28 cellular contexts compared by ENCODE assay signal in genomic region chr11:2649400-2649799, GRCh38. TPM values are rescaled to one million over a fixed set of nuclear protein-coding genes. Genes with fewer than 3 reads are reported as not detected.
DNase-seq lines count a peak whose midpoint lies in the region; ATAC-seq, FAIRE-seq and TF ChIP-seq lines count a peak whose summit lies in the region.
"Had no signal": no experiment of that assay in that cellular context is flagged by ENCODE, and none has a peak within 500 bp of the region (broad histone marks: within the 10 kb centered on the region; RNA-seq: fewer than 3 reads in every experiment).

No MANE protein-coding gene starts in this region.

- H3K4me1 Mint-ChIP-seq in progenitor cell of endocrine pancreas (ENCODE audit: low read depth) = peaks cover under 1% of the 10 kb centered on the region
- H3K4me1 Mint-ChIP-seq: CD4-positive, CD25-positive, alpha-beta regulatory T cell; CD8-positive, alpha-beta memory T cell had no signal

- H3K79me2 ChIP-seq in HepG2 (ENCODE audit: insufficient read depth, low read length) = no peaks in the 10 kb centered on the region
- no peaks in the 10 kb centered on the region for H3K79me2 ChIP-seq in K562 (ENCODE audit: control insufficient read depth, insufficient read depth, low read length)
- H3K79me2 ChIP-seq in H1 (ENCODE audit: control insufficient read depth in 1 of 2, insufficient read depth in 2 of 2, low read length in 2 of 2) = no peaks in the 10 kb centered on the region

- H4K8ac ChIP-seq in H1 (ENCODE audit: extremely low read depth, insufficient read depth, low read length) = no peak overlapping the region

- H3K4me3 ChIP-seq in HepG2 (replicated peaks in 1 of 3; ENCODE audit: insufficient read depth in 1 of 3, low read depth in 2 of 3, low read length in 3 of 3) = no peak overlapping the region
- H3K4me3 ChIP-seq in right lobe of liver = no peak overlapping the region
- H3K4me3 ChIP-seq in K562 = no peak overlapping the region
- H3K4me3 ChIP-seq in H1 (ENCODE audit: extremely low read depth in 1 of 4, insufficient read depth in 2 of 4, low read depth in 3 of 4, low read length in 4 of 4) = no peak overlapping the region
- H3K4me3 ChIP-seq: A549, BLaER1, GM12878 had no signal

- H2BK120ac ChIP-seq in H1 (replicated peaks; ENCODE audit: low read depth, low read length) = no peak overlapping the region

- POLR2A ChIA-PET in HepG2 (lab: Yijun Ruan, JAX) (no interaction called here), K562 (lab: Yijun Ruan, JAX) (no interaction called here), H1 (lab: Charles Lee; ENCODE audit: partially characterized antibody) (no interaction called here)

- CTCF ChIA-PET in HepG2 (lab: Yijun Ruan, JAX; ENCODE audit: low intra/inter-chr PET ratio, low total read pairs) = no interaction called here
- CTCF ChIA-PET in K562 (lab: Yijun Ruan, JAX; ENCODE audit: low intra/inter-chr PET ratio) = no interaction called here
- CTCF ChIA-PET in H1 (lab: Charles Lee; ENCODE audit: partially characterized antibody) = no interaction called here

- DNase-seq in HepG2 (ENCODE audit: low spot score) = no peak
- DNase-seq in right lobe of liver = no peak
- DNase-seq in K562 (ENCODE audit: extremely low read depth in 1 of 4, low spot score in 3 of 4) = no peak
- DNase-seq in H1 (ENCODE audit: low read depth in 1 of 2, low spot score in 2 of 2) = no peak
- DNase-seq in progenitor cell of endocrine pancreas (ENCODE audit: low spot score, unreplicated experiment) = no peak
- DNase-seq in hippocampal formation (lab: John Stamatoyannopoulos, UW) = no peak
- no peak for DNase-seq in AG20443 (ENCODE audit: low spot score)
- DNase-seq: BE2C; C1 segment of cervical spinal cord; CD4-positive, alpha-beta memory T cell; CD4-positive, CD25-positive, alpha-beta regulatory T cell; CD8-positive, alpha-beta memory T cell; COR-L47; DMS 273 treated with DMSO at 0.1 percent for 48 hours; DMS153; DMS53; DMS79; DND-41; EL; GDM1 had no signal

- no peak overlapping the region for H3K4me2 ChIP-seq in HepG2 (ENCODE audit: low read depth, low read length)
- no peak overlapping the region for H3K4me2 ChIP-seq in K562 (ENCODE audit: insufficient read depth, low read length)
- H3K4me2 ChIP-seq in H1 (ENCODE audit: insufficient read depth in 1 of 2, low read depth in 2 of 2, low read length in 2 of 2) = no peak overlapping the region
- H3K4me2 ChIP-seq: A549, BLaER1 had no signal

- TF ChIP-seq POLR2A in HepG2 (IDR thresholded peaks at IDR 0.05; ENCODE audit: insufficient read depth in 1 of 2, low read depth in 2 of 2, low read length in 2 of 2) (0 out of 4 replicates have a peak, but pooled peaks of 1 of the 2 experiments have one; percentile 31), right lobe of liver (IDR thresholded peaks at IDR 0.05) (no peak), K562 (conservative IDR thresholded peaks at IDR 0.05) (no peak), H1 (IDR thresholded peaks at IDR 0.05; ENCODE audit: control extremely low read depth in 1 of 2, low read depth in 2 of 2, low read length in 2 of 2) (no peak)

- H3K18ac ChIP-seq in H1 (ENCODE audit: extremely low read depth, low read length) = no peak overlapping the region

- H3K27me3 Mint-ChIP-seq in progenitor cell of endocrine pancreas = no peaks in the 10 kb centered on the region
- H3K27me3 Mint-ChIP-seq: CD4-positive, alpha-beta memory T cell; CD4-positive, CD25-positive, alpha-beta regulatory T cell had no signal

- no peaks in the 10 kb centered on the region for H3K9me1 ChIP-seq in K562 (ENCODE audit: control insufficient read depth, insufficient read depth, low read length)

- peak overlapping the region; percentile 77 for H3K27ac Mint-ChIP-seq in progenitor cell of endocrine pancreas
- H3K27ac Mint-ChIP-seq: CD14-positive monocyte; CD4-positive, alpha-beta memory T cell; CD4-positive, CD25-positive, alpha-beta regulatory T cell; CD8-positive, alpha-beta memory T cell had no signal

- in situ Hi-C loops in HepG2 (cut with HindIII; ENCODE audit: extremely low pct_ligation_motif_present, low pct_unique_long_range_greater_than_20kb) (no loop called here), K562 (cut with MboI) (no loop called here)

- H2BK15ac ChIP-seq in H1 (ENCODE audit: low read length) = no peak overlapping the region

- H4K20me1 ChIP-seq in HepG2 (ENCODE audit: insufficient read depth, low read length) (no peaks in the 10 kb centered on the region; the same call in 1 of the 2 replicates), K562 (replicated peaks; ENCODE audit: control insufficient read depth, insufficient read depth, low read length) (no peaks in the 10 kb centered on the region), H1 (replicated peaks in 1 of 2; ENCODE audit: control insufficient read depth in 1 of 2, insufficient read depth in 2 of 2, low read length in 2 of 2) (no peaks in the 10 kb centered on the region)
- H4K20me1 ChIP-seq: BLaER1 had no signal

- FAIRE-seq in HepG2 (lab: Jason Lieb, UNC) = no peak
- no peak for FAIRE-seq in K562 (lab: Jason Lieb, UNC)
- FAIRE-seq in H1 (lab: Jason Lieb, UNC) = no peak
- FAIRE-seq: A549, GM12878, GM12892, GM18507 had no signal

- H3K4me3 Mint-ChIP-seq in progenitor cell of endocrine pancreas (ENCODE audit: low read depth) = no peak overlapping the region
- H3K4me3 Mint-ChIP-seq: CD14-positive monocyte; CD4-positive, alpha-beta memory T cell; CD8-positive, alpha-beta memory T cell had no signal

- H2AFZ ChIP-seq in HepG2 (ENCODE audit: low read length) (no peak overlapping the region), K562 (ENCODE audit: low read depth, low read length) (no peak overlapping the region), H1 (ENCODE audit: low read length) (no peak overlapping the region)

- no peaks in the 10 kb centered on the region for H3K23me2 ChIP-seq in H1 (ENCODE audit: low read depth, low read length)

- H3K36me3 ChIP-seq in HepG2 (replicated peaks in 1 of 2; ENCODE audit: control insufficient read depth in 1 of 2, insufficient read depth in 2 of 2, low read length in 2 of 2) (0 out of 5 replicates have a peak, but pooled peaks cover 1 to 4% of the 10 kb centered on the region in 2 experiments), right lobe of liver (no peaks in the 10 kb centered on the region), K562 (ENCODE audit: control insufficient read depth, insufficient read depth, low read length) (no peaks in the 10 kb centered on the region), H1 (ENCODE audit: control insufficient read depth in 2 of 4, insufficient read depth in 4 of 4, low read length in 3 of 4) (peaks cover 0 to 10% (median 0%) of the 10 kb centered on the region in 4 experiments; a peak in 3 of 8 replicates)
- H3K36me3 ChIP-seq: BE2C had no signal

- H3K56ac ChIP-seq in H1 (replicated peaks; ENCODE audit: insufficient read length, low read depth, low read length) = no peak overlapping the region

- no peak for ATAC-seq in HepG2
- no peak for ATAC-seq in right lobe of liver
- no peak for ATAC-seq in K562
- ATAC-seq in GM21423 (IDR thresholded peaks at IDR 0.05; ENCODE audit: unreplicated experiment) = no peak
- ATAC-seq: A549, GM12878 had no signal

- TF ChIP-seq EP300 in HepG2 (IDR thresholded peaks at IDR 0.05; ENCODE audit: low read depth in 2 of 2, low read length in 2 of 2) (no peak), HepG2 (CRISPR knock-in tag; IDR thresholded peaks at IDR 0.05; ENCODE audit: borderline replicate concordance) (no peak), K562 (IDR thresholded peaks at IDR 0.05; ENCODE audit: low read length) (no peak), H1 (IDR thresholded peaks at IDR 0.05; ENCODE audit: borderline replicate concordance in 1 of 2, low read depth in 2 of 2, low read length in 2 of 2) (no peak)

- H3K27ac ChIP-seq in HepG2 (ENCODE audit: extremely low read length, insufficient read depth, low read length) (no peak overlapping the region), right lobe of liver (no peak overlapping the region), K562 (ENCODE audit: extremely low read depth, low read depth, low read length) (no peak overlapping the region), H1 (ENCODE audit: low read depth, low read length) (no peak overlapping the region)
- H3K27ac ChIP-seq: 22Rv1, A549, BLaER1 had no signal

- H3K27me3 ChIP-seq in HepG2 (ENCODE audit: control insufficient read depth in 1 of 2, insufficient read depth in 2 of 2, low read length in 2 of 2) (no peaks in the 10 kb centered on the region), right lobe of liver (no peaks in the 10 kb centered on the region), K562 (ENCODE audit: control insufficient read depth in 2 of 2, insufficient read depth in 2 of 2, low read length in 2 of 2) (no peaks in the 10 kb centered on the region), H1 (replicated peaks in 1 of 4; ENCODE audit: control insufficient read depth in 3 of 4, extremely low read depth in 1 of 4, insufficient read depth in 3 of 4, low read length in 3 of 4) (peaks cover 6 to 57% (median 44%) of the 10 kb centered on the region in 4 experiments)
- H3K27me3 ChIP-seq: BE2C, BLaER1 had no signal

- peaks cover 57% of the 10 kb centered on the region for H3K36me3 Mint-ChIP-seq in progenitor cell of endocrine pancreas (ENCODE audit: insufficient read depth)

- TF ChIP-seq RAD21 in HepG2 (CRISPR knock-in tag; IDR thresholded peaks at IDR 0.05) (no peak), K562 (CRISPR knock-in tag; conservative IDR thresholded peaks at IDR 0.05 in 1 of 2, IDR thresholded peaks at IDR 0.05 in 1 of 2) (no peak), H1 (IDR thresholded peaks at IDR 0.05 in 1 of 2, conservative IDR thresholded peaks at IDR 0.05 in 1 of 2; ENCODE audit: low read depth in 2 of 2, low read length in 2 of 2) (no peak)

- no peak overlapping the region for H2BK12ac ChIP-seq in H1 (ENCODE audit: low read depth, low read length)

- H3K9me3 Mint-ChIP-seq in progenitor cell of endocrine pancreas (ENCODE audit: low read depth) = peaks cover 42% of the 10 kb centered on the region

- H3K9me3 ChIP-seq in HepG2 (ENCODE audit: low read length) (peaks cover 100% of the 10 kb centered on the region), right lobe of liver (peaks cover 0 to 22% (median 0%) of the 10 kb centered on the region in 4 donors), K562 (replicated peaks; ENCODE audit: control insufficient read depth, insufficient read depth, low read depth, low read length) (peaks cover 32% of the 10 kb centered on the region), H1 (ENCODE audit: insufficient read depth in 2 of 2, low read depth in 1 of 2, low read length in 1 of 2) (peaks cover 84 to 85% of the 10 kb centered on the region in 2 experiments)
- H3K9me3 ChIP-seq: BE2C had no signal

- H2BK5ac ChIP-seq in H1 (ENCODE audit: low read depth, low read length) = no peak overlapping the region

- H3K4me1 ChIP-seq in HepG2 (ENCODE audit: insufficient read depth, low read length) (no peaks in the 10 kb centered on the region), right lobe of liver (no peaks in the 10 kb centered on the region), K562 (replicated peaks in 1 of 2; ENCODE audit: control insufficient read depth in 2 of 2, insufficient read depth in 2 of 2, low read length in 2 of 2) (no peaks in the 10 kb centered on the region), H1 (replicated peaks in 1 of 4; ENCODE audit: control insufficient read depth in 3 of 4, insufficient read depth in 4 of 4, low read length in 3 of 4) (no peaks in the 10 kb centered on the region)
- H3K4me1 ChIP-seq: A549, BE2C, BLaER1 had no signal

- H4K5ac ChIP-seq in H1 (ENCODE audit: insufficient read length, low read depth, low read length) = no peak overlapping the region

- H4K91ac ChIP-seq in H1 (replicated peaks; ENCODE audit: insufficient read length, low read length) = no peak overlapping the region

- BruUV-seq in HepG2 (replicated peaks; lab: Mats Ljungman, UMichigan) (no TSS peak), K562 (replicated peaks; lab: Mats Ljungman, UMichigan) (no TSS peak)

- no peak overlapping the region for H3K23ac ChIP-seq in H1 (ENCODE audit: insufficient read length)

- no peak overlapping the region for H2BK20ac ChIP-seq in H1 (ENCODE audit: low read length)

- no peak overlapping the region for H3K4ac ChIP-seq in H1 (replicated peaks; ENCODE audit: insufficient read length, low read depth, low read length)

- H2AK5ac ChIP-seq in H1 (ENCODE audit: low read depth, low read length) = no peak overlapping the region

- H3K9ac ChIP-seq in HepG2 (ENCODE audit: insufficient read depth, low read depth, low read length) = no peak overlapping the region
- H3K9ac ChIP-seq in K562 (ENCODE audit: insufficient read depth in 1 of 2, low read depth in 2 of 2, low read length in 2 of 2) = no peak overlapping the region
- H3K9ac ChIP-seq in H1 (replicated peaks in 1 of 4; ENCODE audit: extremely low read depth in 1 of 4, low read depth in 3 of 4, low read length in 3 of 4) = no peak overlapping the region
- H3K9ac ChIP-seq: BLaER1 had no signal

- TF ChIP-seq CTCF in HepG2 (CRISPR knock-in tag; IDR thresholded peaks at IDR 0.05) (no peak), right lobe of liver (IDR thresholded peaks at IDR 0.05) (no peak), K562 (IDR thresholded peaks at IDR 0.05 in 2 of 3, conservative IDR thresholded peaks at IDR 0.05 in 1 of 3; ENCODE audit: insufficient read depth in 2 of 3, low read depth in 1 of 3, low read length in 3 of 3) (no peak), H1 (IDR thresholded peaks at IDR 0.05; ENCODE audit: control extremely low read depth in 1 of 3, insufficient read depth in 1 of 3, low read depth in 1 of 3, low read length in 3 of 3) (no peak), progenitor cell of endocrine pancreas (IDR thresholded peaks at IDR 0.05; ENCODE audit: unreplicated experiment) (no peak)

- no peak overlapping the region for H3K14ac ChIP-seq in H1 (ENCODE audit: insufficient read length)

- intact Hi-C loops in HepG2 (cut with micrococcal nuclease; ENCODE audit: unreplicated experiment) (no loop called here), right lobe of liver (cut with DNase I) (no loop called here), K562 (cut with micrococcal nuclease) (no loop called here)

- no peaks in the 10 kb centered on the region for H3K79me1 ChIP-seq in H1 (ENCODE audit: low read depth, low read length)

RNA-seq across cellular contexts. Expression of gene KCNQ1OT1, which starts 50.4 kb away (rescaled TPM):
- total RNA-seq in HepG2 (2016; rRNA removed; fragmentation: Illumina TruSeq; extraction: Trizol) = 2.5 and 18.9 TPM in 2 replicates
- 0.30 and 0.35 TPM in 2 replicates for total RNA-seq in HepG2 (2016; cell fraction: cytosol; rRNA removed; fragmentation: Illumina TruSeq; extraction: Trizol; ENCODE audit: low read depth)
- total RNA-seq in HepG2 (2016; cell fraction: insoluble cytoplasmic fraction; rRNA removed; fragmentation: Illumina TruSeq; extraction: Trizol) = 2.0 and 16.5 TPM in 2 replicates
- total RNA-seq in HepG2 (2016; cell fraction: membrane; rRNA removed; fragmentation: Illumina TruSeq; extraction: Trizol) = 0.90 and 1.1 TPM in 2 replicates
- 66.8 and 83.4 TPM in 2 replicates for total RNA-seq in HepG2 (2016; cell fraction: nucleus; rRNA removed; fragmentation: Illumina TruSeq; extraction: Trizol)
- polyA plus RNA-seq in HepG2 (2011; rRNA removed) = 1.3 TPM in 2 replicates
- polyA plus RNA-seq in HepG2 (2011; cell fraction: cytosol; rRNA removed) = 0.05 TPM in 2 replicates
- polyA plus RNA-seq in HepG2 (2011; cell fraction: nucleus; rRNA removed) = 11.8 and 14.7 TPM in 2 replicates
- polyA plus RNA-seq in HepG2 (2012) = 1.9 and 2.0 TPM in 2 replicates
- polyA plus RNA-seq in HepG2 (2016; cell fraction: cytosol; fragmentation: Illumina TruSeq; extraction: Trizol; ENCODE audit: low read depth) = 0.01 and 0.02 TPM in 2 replicates
- polyA plus RNA-seq in HepG2 (2016; cell fraction: insoluble cytoplasmic fraction; fragmentation: Illumina TruSeq; extraction: Trizol; ENCODE audit: low read depth) = 0.15 and 0.17 TPM in 2 replicates
- polyA plus RNA-seq in HepG2 (2016; cell fraction: membrane; fragmentation: Illumina TruSeq; extraction: Trizol; ENCODE audit: low read depth) = 0.03 and 0.06 TPM in 2 replicates
- 8.4 and 10.5 TPM in 2 replicates for polyA plus RNA-seq in HepG2 (2016; cell fraction: nucleus; fragmentation: Illumina TruSeq; extraction: Trizol; ENCODE audit: insufficient read depth, low read depth)
- polyA minus RNA-seq in HepG2 (2011; rRNA and poly(A)+ RNA removed; ENCODE audit: low replicate concordance) = 0.05 and 36.1 TPM in 2 replicates
- 0.79 and 0.97 TPM in 2 replicates for polyA minus RNA-seq in HepG2 (2011; cell fraction: cytosol; rRNA and poly(A)+ RNA removed)
- 112 and 125 TPM in 2 replicates for polyA minus RNA-seq in HepG2 (2011; cell fraction: nucleus; rRNA and poly(A)+ RNA removed)
- total RNA-seq in right lobe of liver = 1 to 10 TPM in 2 of 6 experiments, under 1 TPM in 4; 0.37 to 1.7 (median 0.60) TPM
- total RNA-seq in K562 (2011; cell fraction: chromatin; rRNA removed; ENCODE audit: low replicate concordance) = 32.7 and 48.2 TPM in 2 replicates
- total RNA-seq in K562 (2011; cell fraction: nucleolus; rRNA removed) = 15.8 and 20.9 TPM in 2 replicates
- total RNA-seq in K562 (2011; cell fraction: nucleoplasm; rRNA removed) = 36.4 and 61.6 TPM in 2 replicates
- 1.2 and 1.3 TPM in 2 replicates for total RNA-seq in K562 (2014; rRNA removed)
- 2.0 TPM in 2 replicates for total RNA-seq in K562 (2014; rRNA removed; fragmentation: Illumina TruSeq; extraction: Trizol)
- total RNA-seq in K562 (2015; rRNA removed; fragmentation: Illumina TruSeq; extraction: Trizol) = 2.2 and 2.3 TPM in 2 replicates
- total RNA-seq in K562 (2021) = 1.4 and 1.7 TPM in 2 replicates
- polyA plus RNA-seq in K562 (2011; rRNA removed) = 0.74 and 0.92 TPM in 2 replicates
- 0.06 and 0.15 TPM in 2 replicates for polyA plus RNA-seq in K562 (2011; cell fraction: cytosol; rRNA removed)
- 5.9 and 6.5 TPM in 2 replicates for polyA plus RNA-seq in K562 (2011; cell fraction: nucleus; rRNA removed)
- 0.38 and 0.66 TPM in 2 replicates for polyA plus RNA-seq in K562 (2012)
- polyA plus RNA-seq in K562 (2014; fragmentation: Illumina TruSeq; extraction: Trizol) = 0.48 and 0.51 TPM in 2 replicates
- under 1 TPM; 0.04 to 0.17 TPM for polyA plus RNA-seq in K562 (2014; fragmentation: Nextera tagmentation; extraction: Ambion mirVana)
- 0.50 and 0.64 TPM in 2 replicates for polyA plus RNA-seq in K562 (2014; rRNA removed)
- 7.7 and 12.9 TPM in 2 replicates for polyA minus RNA-seq in K562 (2011; rRNA and poly(A)+ RNA removed)
- polyA minus RNA-seq in K562 (2011; cell fraction: cytosol; rRNA and poly(A)+ RNA removed) = 0.48 and 1.0 TPM in 2 replicates
- 15.9 and 28.0 TPM in 2 replicates for polyA minus RNA-seq in K562 (2011; cell fraction: nucleus; rRNA and poly(A)+ RNA removed)
- 1.2 TPM in 2 replicates for total RNA-seq in H1 (2021; fragmentation: NEBNext Ultra II Directional; extraction: Animal tissue kit (Norgen Biotek cat#: 25700))
- 0.19 and 0.21 TPM in 2 replicates for polyA plus RNA-seq in H1 (2011; rRNA removed)
- 0.08 TPM for polyA plus RNA-seq in H1 (2011; cell fraction: cytosol; rRNA removed)
- 2.4 TPM for polyA plus RNA-seq in H1 (2011; cell fraction: nucleus; rRNA removed)
- polyA plus RNA-seq in H1 (2012, experiment 1 of 2) = 0.19 to 0.30 TPM (median 0.24 TPM) in 4 replicates
- 0.01 TPM for polyA plus RNA-seq in H1 (2012, experiment 2 of 2)
- polyA plus RNA-seq in H1 (2013, experiment 1 of 2) = 0.20 TPM
- 0.13 TPM for polyA plus RNA-seq in H1 (2013, experiment 2 of 2)
- polyA minus RNA-seq in H1 (2011; rRNA and poly(A)+ RNA removed) = 6.2 and 7.3 TPM in 2 replicates
- polyA minus RNA-seq in H1 (2011; cell fraction: cytosol; rRNA and poly(A)+ RNA removed) = 1.0 TPM
- polyA minus RNA-seq in H1 (2011; cell fraction: nucleus; rRNA and poly(A)+ RNA removed) = 21.4 TPM
- 18.0 and 18.7 TPM in 2 replicates for total RNA-seq in progenitor cell of endocrine pancreas

Comparison
In these comparisons a context has a peak if more than half of its experiments do, and no peak if none do; other contexts are left out.
1. Of the 241 proteins assayed by ChIP-seq in both HepG2 and K562: peak only in HepG2: FIP1L1, POLR2G and RBM22; only in K562: none; in both: ZFP1; in neither: 236; mixed calls (peak in some experiments, not most) for 1.